In genomic region chr21:45074818-45075605, GRCh38 we compare ENCODE assay signal across 8 cellular contexts. TPM values are rescaled to one million over a fixed set of nuclear protein-coding genes. Genes with fewer than 3 reads are reported as not detected.
DNase-seq lines count a peak whose midpoint lies in the region; ATAC-seq and TF ChIP-seq lines count a peak whose summit lies in the region.

No MANE protein-coding gene starts in this region.

- H3K27me3 ChIP-seq in Caco-2 (replicated peaks; ENCODE audit: control insufficient read depth, insufficient read depth, low read length) (no peaks in the 10 kb centered on the region), PC-9 (ENCODE audit: insufficient read depth, low read depth) (no peaks in the 10 kb centered on the region), body of pancreas (no peaks in the 10 kb centered on the region)

- no peak overlapping the region for H2AFZ ChIP-seq in PC-9

- no peak for TF ChIP-seq CTCF in Caco-2 (IDR thresholded peaks at IDR 0.05; ENCODE audit: insufficient read depth in 1 of 2, low read depth in 1 of 2, low read length in 1 of 2, severe bottlenecking in 1 of 2, unreplicated experiment in 1 of 2)
- no peak for TF ChIP-seq CTCF in PC-9 (conservative IDR thresholded peaks at IDR 0.05)
- TF ChIP-seq CTCF in body of pancreas (IDR thresholded peaks at IDR 0.05), result no peak

- intact Hi-C loops in Caco-2 (cut with micrococcal nuclease; ENCODE audit: unreplicated experiment), result loop anchor here (5.0 kb wide), 1 partner anchor 62 kb away; no protein-coding TSS in a partner anchor
- intact Hi-C loops in PC-9 (cut with micrococcal nuclease; ENCODE audit: unreplicated experiment), result no loop called here
- intact Hi-C loops in body of pancreas (cut with DNase I), result no loop called here

- no peaks in the 10 kb centered on the region for H3K9me3 Mint-ChIP-seq in Caco-2 (ENCODE audit: unreplicated experiment)

- peaks cover 3% of the 10 kb centered on the region for H3K27me3 Mint-ChIP-seq in Caco-2 (ENCODE audit: insufficient read depth, unreplicated experiment)

- peak overlapping the region; percentile 71 for H3K4me2 ChIP-seq in PC-9

- H3K27ac ChIP-seq in PC-9 (no peak overlapping the region), body of pancreas (peak overlapping the region; percentile 26 to 40 (median 35))

- peak overlapping the region; percentile 72 for H3K4me3 Mint-ChIP-seq in Caco-2 (ENCODE audit: unreplicated experiment)

- no peak for TF ChIP-seq POLR2A in body of pancreas (IDR thresholded peaks at IDR 0.05)

- H3K4me1 Mint-ChIP-seq in Caco-2 (ENCODE audit: low read depth, unreplicated experiment), result peaks cover 18% of the 10 kb centered on the region

- BruUV-seq in Caco-2 (replicated peaks; lab: Mats Ljungman, UMichigan) (no TSS peak), PC-9 (replicated peaks; lab: Mats Ljungman, UMichigan) (no TSS peak)

- H3K4me3 ChIP-seq in Caco-2 (ENCODE audit: low read depth, low read length) (peak overlapping the region; percentile 80), PC-9 (peak overlapping the region; percentile 51; the same call in 1 of the 2 replicates), body of pancreas (peak overlapping the region; percentile 41 to 65)

- H3K36me3 ChIP-seq in Caco-2 (ENCODE audit: control insufficient read depth, insufficient read depth, low read length) (no peaks in the 10 kb centered on the region), PC-9 (ENCODE audit: low read depth) (no peaks in the 10 kb centered on the region), body of pancreas (replicated peaks in 1 of 2; ENCODE audit: insufficient read depth in 1 of 2, low read depth in 2 of 2) (no peaks in the 10 kb centered on the region)

- H3K4me1 ChIP-seq in Caco-2 (peaks cover 13% of the 10 kb centered on the region), PC-9 (replicated peaks; ENCODE audit: insufficient read depth) (peaks cover 6% of the 10 kb centered on the region; the same call in 1 of the 2 replicates), body of pancreas (peaks cover 21% of the 10 kb centered on the region)

- POLR2A ChIA-PET in Caco-2 (lab: Charles Lee), result interaction anchor here (0.5 to 2.4 kb wide), 4 partner anchors 62 to 387 kb away, joined by 3 to 30 read pairs (median 8); no protein-coding TSS in a partner anchor
- POLR2A ChIA-PET in HEK293T (lab: Yijun Ruan, JAX), result interaction anchor here (1.1 to 1.9 kb wide), 4 partner anchors 46 to 135 kb away, joined by 3 to 10 read pairs (median 6); partner anchors contain the start of gene SLX9
- POLR2A ChIA-PET in PC-9 (lab: Charles Lee; ENCODE audit: unreplicated experiment), result no interaction called here

- no peaks in the 10 kb centered on the region for H3K79me2 ChIP-seq in PC-9 (ENCODE audit: low read depth)

- H3F3A ChIP-seq in PC-9 (ENCODE audit: insufficient read depth, low read depth), result peaks cover 11% of the 10 kb centered on the region; the same call in 1 of the 2 replicates

- H3K36me3 Mint-ChIP-seq in Caco-2 (ENCODE audit: insufficient read depth, unreplicated experiment), result peaks cover 40% of the 10 kb centered on the region

- H3K9me3 ChIP-seq in Caco-2 (no peaks in the 10 kb centered on the region), PC-9 (ENCODE audit: insufficient read depth, low read depth) (no peaks in the 10 kb centered on the region), body of pancreas (no peaks in the 10 kb centered on the region)

- peak; percentile 21 for ATAC-seq in body of pancreas
- ATAC-seq in GM18858 (IDR thresholded peaks at IDR 0.05; ENCODE audit: unreplicated experiment), result no peak

- peak overlapping the region; percentile 63 for H3K27ac Mint-ChIP-seq in Caco-2 (ENCODE audit: unreplicated experiment)

- no peaks in the 10 kb centered on the region for H4K20me1 ChIP-seq in PC-9 (ENCODE audit: insufficient read depth)

- CTCF ChIA-PET in Caco-2 (lab: Charles Lee), result interaction anchor here (0.5 to 2.4 kb wide), 3 partner anchors 63 to 125 kb away, joined by 4 to 18 read pairs (median 6); no protein-coding TSS in a partner anchor
- CTCF ChIA-PET in HEK293T (lab: Yijun Ruan, JAX), result interaction anchor here (1.0 kb wide), 1 partner anchor 274 kb away, joined by 3 read pairs; no protein-coding TSS in a partner anchor
- CTCF ChIA-PET in PC-9 (lab: Charles Lee), result interaction anchor here (0.7 kb wide), 1 partner anchor 53 kb away, joined by 3 read pairs; no protein-coding TSS in a partner anchor

- peak; percentile 72 to 77 for DNase-seq in Caco-2
- peak; percentile 56 for DNase-seq in HEK293T (ENCODE audit: extremely low spot score)
- DNase-seq in PC-9, result peak in 1 of 2 experiments; percentile 33
- DNase-seq in body of pancreas, result peak in 3 of 4 donors; percentile 25 to 31 (median 29)
- DNase-seq in inferior parietal cortex (ENCODE audit: extremely low spot score), result peak; percentile 23
- peak; percentile 33 for DNase-seq in stimulated activated CD4-positive, alpha-beta T cell treated with anti-CD3 and anti-CD28 coated beads, Interleukin-1b, Interleukin-23, amount 100 ng/mL, for 48 hours
- DNase-seq in NOMO-1 treated with DMSO at 0.1 percent for 48 hours (lab: John Stamatoyannopoulos, UW; ENCODE audit: unreplicated experiment), result no peak

- no peaks in the 10 kb centered on the region for H3K9me2 ChIP-seq in PC-9 (ENCODE audit: insufficient read depth)

- 1 to 9% methylated on average over 14 to 96 of the region's 99 CpGs for WGBS in body of pancreas, 2 donors

TF ChIP-seq in HEK293T, 16 proteins besides CTCF, POLR2A, EP300 and RAD21:
- TF ChIP-seq BHLHE40 (IDR thresholded peaks at IDR 0.05; ENCODE audit: borderline replicate concordance) (no peak), L3MBTL2 (conservative IDR thresholded peaks at IDR 0.05) (no peak; the same call in 1 of the 2 replicates), FOXA1 (IDR thresholded peaks at IDR 0.05) (no peak), ELF4 (IDR thresholded peaks at IDR 0.05) (no peak), NFRKB (IDR thresholded peaks at IDR 0.05) (no peak), CTBP1 (IDR thresholded peaks at IDR 0.05; ENCODE audit: borderline replicate concordance) (0 out of 2 replicates have a peak, but pooled peaks have one; percentile 29), LEF1 (IDR thresholded peaks at IDR 0.05; ENCODE audit: borderline replicate concordance) (0 out of 2 replicates have a peak, but pooled peaks have one; percentile 28)

RNA-seq across cellular contexts. Expression of gene ADARB1, which starts 0.6 kb away (rescaled TPM):
- total RNA-seq in Caco-2 (2022) (25.4 and 25.8 TPM in 2 replicates), PC-9 (2021) (12.1 and 19.1 TPM in 2 replicates), body of pancreas (10 to 100 TPM; 11.4 to 11.5 TPM)
